22 cellular contexts compared by ENCODE assay signal in the genomic region with DNA sequence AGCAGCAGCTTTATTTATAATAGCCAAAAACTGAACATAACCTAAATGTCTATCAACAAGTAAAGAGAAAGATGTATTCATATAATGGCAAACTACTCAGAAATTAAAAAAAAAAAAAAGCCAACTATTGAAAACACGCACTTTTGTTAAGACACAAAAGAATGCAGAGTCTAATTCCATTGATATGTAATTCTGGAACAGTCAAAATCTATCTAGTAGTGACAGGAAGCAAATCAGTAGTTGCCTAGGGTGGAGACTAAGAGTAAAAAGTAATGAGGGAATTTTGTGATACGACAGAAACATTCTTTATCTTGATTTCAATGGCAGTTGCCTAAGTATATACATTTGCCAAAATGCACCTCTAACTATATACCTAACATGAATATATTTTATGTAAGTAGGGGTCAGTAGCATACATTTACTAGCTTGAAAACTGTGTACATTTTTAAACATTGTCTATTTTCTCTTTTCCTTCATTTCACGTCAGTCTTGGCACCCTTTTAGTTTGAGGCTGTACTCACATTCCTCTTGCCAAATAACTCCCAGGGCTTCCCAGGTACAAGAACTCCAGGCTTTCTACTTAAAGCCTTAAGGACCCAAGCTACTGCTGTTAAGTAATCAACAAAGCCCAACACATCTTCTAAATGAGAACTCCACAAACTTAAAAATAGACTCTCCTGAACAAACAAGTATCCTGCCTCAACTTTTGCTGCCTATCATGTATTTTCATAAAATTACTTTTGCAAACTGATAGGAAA. TPM values are rescaled to one million over a fixed set of nuclear protein-coding genes. Genes with fewer than 3 reads are reported as not detected.
A peak's percentile ranks its signal among the peaks of the same experiment; 100 is the strongest.
DNase-seq lines count a peak whose midpoint lies in the region; ATAC-seq and TF ChIP-seq lines count a peak whose summit lies in the region.
"Had no signal": no experiment of that assay in that cellular context is flagged by ENCODE, and none has a peak within 500 bp of the region (broad histone marks: within the 10 kb centered on the region; RNA-seq: fewer than 3 reads in every experiment).

No MANE protein-coding gene starts in this region.

- H3K4me3 ChIP-seq in cardiac fibroblast (replicated peaks in 1 of 2; ENCODE audit: low read depth in 2 of 2, low read length in 2 of 2) (no peak overlapping the region), suprapubic skin (no peak overlapping the region), esophagus muscularis mucosa (no peak overlapping the region)
- H3K4me3 ChIP-seq: ovary, Peyer's patch, right lobe of liver had no signal

- intact Hi-C loops in left colon (cut with DNase I, micrococcal nuclease) (no loop called here), esophagus muscularis mucosa (cut with DNase I) (no loop called here)

- peak overlapping the region; percentile 21 for H3K27ac Mint-ChIP-seq in T-helper 1 cell treated with Interleukin-12 subunit alpha and Interleukin-12 subunit beta and Interleukin-4 antibody, amounts not matched to agents 30 μg/mL and 1 μg/mL, for 36 hours

- H3K4me1 ChIP-seq in suprapubic skin (peaks cover 12% of the 10 kb centered on the region), esophagus muscularis mucosa (peaks cover 0 to 14% (median 10%) of the 10 kb centered on the region in 4 donors)
- H3K4me1 ChIP-seq: Peyer's patch, right lobe of liver had no signal

- H3K27ac ChIP-seq in suprapubic skin (peak overlapping the region; percentile 17), esophagus muscularis mucosa (replicated peaks in 1 of 4) (no peak overlapping the region)
- H3K27ac ChIP-seq: foreskin keratinocyte, HL-60, ovary, Peyer's patch, right lobe of liver had no signal

- H3K9me3 ChIP-seq in suprapubic skin (peaks cover 4% of the 10 kb centered on the region), esophagus muscularis mucosa (peaks cover 0 to 13% (median 5%) of the 10 kb centered on the region in 4 donors)
- H3K9me3 ChIP-seq: ovary, Peyer's patch, right lobe of liver had no signal

- WGBS in suprapubic skin = 28% methylated on average over 3 of the region's 3 CpGs
- WGBS in esophagus muscularis mucosa = 63% methylated on average over 3 of the region's 3 CpGs

- TF ChIP-seq CTCF in cardiac fibroblast (IDR thresholded peaks at IDR 0.05; ENCODE audit: low read depth, low read length) (no peak), suprapubic skin (IDR thresholded peaks at IDR 0.05) (no peak), esophagus muscularis mucosa (IDR thresholded peaks at IDR 0.05) (no peak)

- peaks cover 39% of the 10 kb centered on the region for H3K4me1 Mint-ChIP-seq in T-helper 1 cell treated with Interleukin-12 subunit alpha and Interleukin-12 subunit beta and Interleukin-4 antibody, amounts not matched to agents 30 μg/mL and 1 μg/mL, for 36 hours (ENCODE audit: low read depth)

- TF ChIP-seq EP300 in suprapubic skin (IDR thresholded peaks at IDR 0.05) (no peak), esophagus muscularis mucosa (IDR thresholded peaks at IDR 0.05) (no peak)

- no peaks in the 10 kb centered on the region for H3K27me3 Mint-ChIP-seq in T-helper 1 cell treated with Interleukin-12 subunit alpha and Interleukin-12 subunit beta and Interleukin-4 antibody, amounts not matched to agents 30 μg/mL and 1 μg/mL, for 36 hours (ENCODE audit: low read depth)
- H3K27me3 Mint-ChIP-seq: stimulated activated naive CD8-positive, alpha-beta T cell treated with anti-CD3 and anti-CD28 coated beads, Interleukin-15, amount 100 ng/mL, for 72 hours had no signal

- TF ChIP-seq POLR2A in suprapubic skin (IDR thresholded peaks at IDR 0.05) = no peak
- TF ChIP-seq POLR2A in esophagus muscularis mucosa (IDR thresholded peaks at IDR 0.05; ENCODE audit: low read depth) = no peak

- DNase-seq in T-helper 1 cell = no peak
- DNase-seq in cardiac fibroblast (ENCODE audit: low read depth in 2 of 2) = peak; percentile 28 to 52
- DNase-seq in iris pigment epithelial cell (ENCODE audit: low read depth) = peak; percentile 15
- no peak for DNase-seq in suprapubic skin (ENCODE audit: low spot score in 2 of 2)
- DNase-seq in left colon = no peak
- no peak for DNase-seq in NCI-H128 (lab: John Stamatoyannopoulos, UW; ENCODE audit: unreplicated experiment)
- no peak for DNase-seq in esophagus muscularis mucosa (ENCODE audit: extremely low spot score)
- DNase-seq: activated CD4-positive, alpha-beta T cell treated with anti-CD3 and anti-CD28 coated beads, Interleukin-2, amount 50 U/mL, for 48 hours; activated CD8-positive, alpha-beta memory T cell treated with anti-CD3 and anti-CD28 coated beads, Interleukin-2, amount 50 U/mL, for 48 hours; activated effector memory CD4-positive, alpha-beta T cell treated with Interleukin-2 at 50 U/mL for 16 hours; dermis blood vessel endothelial cell; NCI-H1105 treated with DMSO at 0.1 percent for 48 hours; NCI-H2081; NCI-H446 treated with DMSO at 0.1 percent for 48 hours; ovary; Peyer's patch; right lobe of liver; stimulated activated naive CD8-positive, alpha-beta T cell treated with anti-CD3 and anti-CD28 coated beads, Interleukin-15, amount 100 ng/mL, for 72 hours had no signal

- H3K4me3 Mint-ChIP-seq in T-helper 1 cell treated with Interleukin-12 subunit alpha and Interleukin-12 subunit beta and Interleukin-4 antibody, amounts not matched to agents 30 μg/mL and 1 μg/mL, for 36 hours = no peak overlapping the region
- H3K4me3 Mint-ChIP-seq: stimulated activated naive CD8-positive, alpha-beta T cell treated with anti-CD3 and anti-CD28 coated beads, Interleukin-15, amount 100 ng/mL, for 72 hours had no signal

- H3K36me3 ChIP-seq in suprapubic skin (no peaks in the 10 kb centered on the region), esophagus muscularis mucosa (peaks cover 0 to 4% (median 0%) of the 10 kb centered on the region in 4 donors)
- H3K36me3 ChIP-seq: ovary, Peyer's patch, right lobe of liver had no signal

- ATAC-seq in left colon = no peak
- ATAC-seq: foreskin keratinocyte; HepG2; right lobe of liver; stimulated activated naive CD8-positive, alpha-beta T cell treated with anti-CD3 and anti-CD28 coated beads, Interleukin-15, amount 100 ng/mL, for 72 hours had no signal

- H3K36me3 Mint-ChIP-seq in T-helper 1 cell treated with Interleukin-12 subunit alpha and Interleukin-12 subunit beta and Interleukin-4 antibody, amounts not matched to agents 30 μg/mL and 1 μg/mL, for 36 hours (ENCODE audit: low read depth) = peaks cover 29% of the 10 kb centered on the region

- no peaks in the 10 kb centered on the region for H3K27me3 ChIP-seq in suprapubic skin
- no peaks in the 10 kb centered on the region for H3K27me3 ChIP-seq in esophagus muscularis mucosa
- H3K27me3 ChIP-seq: foreskin keratinocyte, ovary, Peyer's patch, right lobe of liver had no signal

- peaks cover 19% of the 10 kb centered on the region for H3K9me3 Mint-ChIP-seq in T-helper 1 cell treated with Interleukin-12 subunit alpha and Interleukin-12 subunit beta and Interleukin-4 antibody, amounts not matched to agents 30 μg/mL and 1 μg/mL, for 36 hours

RNA-seq across cellular contexts. Expression of gene ADAM10, which starts 54.7 kb away (rescaled TPM):
- total RNA-seq in suprapubic skin = 10 to 100 TPM; 45.1 to 57.0 (median 52.5) TPM
- 100 to 1,000 TPM; 138 to 183 TPM for total RNA-seq in left colon
- 10 to 100 TPM; 43.8 to 58.8 (median 48.5) TPM for total RNA-seq in esophagus muscularis mucosa

Comparison
In these comparisons a context has a peak if more than half of its experiments do, and no peak if none do; other contexts are left out.
1. DNase-seq: peak in cardiac fibroblast (2 of 2) and iris pigment epithelial cell (single experiment); none in T-helper 1 cell (0 of 5), suprapubic skin (0 of 2), left colon (0 of 2), NCI-H128 (single experiment) and esophagus muscularis mucosa (single experiment).